Comparison of ENCODE assay signal across 16 cellular contexts in genomic region chr2:127672341-127673303, GRCh38. TPM values are rescaled to one million over a fixed set of nuclear protein-coding genes. Genes with fewer than 3 reads are reported as not detected.
DNase-seq lines count a peak whose midpoint lies in the region; ATAC-seq, FAIRE-seq and TF ChIP-seq lines count a peak whose summit lies in the region.
"Had no signal": no experiment of that assay in that cellular context is flagged by ENCODE, and none has a peak within 500 bp of the region (broad histone marks: within the 10 kb centered on the region; RNA-seq: fewer than 3 reads in every experiment).

No MANE protein-coding gene starts in this region.

- H3K27me3 ChIP-seq in K562 (ENCODE audit: control insufficient read depth in 2 of 2, insufficient read depth in 2 of 2, low read length in 2 of 2) = peaks cover 57 to 66% of the 10 kb centered on the region in 2 experiments
- no peaks in the 10 kb centered on the region for H3K27me3 ChIP-seq in left ventricle myocardium inferior (ENCODE audit: low read depth)
- H3K27me3 ChIP-seq in neuronal stem cell (ENCODE audit: control insufficient read depth in 3 of 3, insufficient read depth in 3 of 3, low read depth in 1 of 3, low read length in 3 of 3) = peaks cover 12 to 67% (median 45%) of the 10 kb centered on the region in 3 experiments
- H3K27me3 ChIP-seq in upper lobe of right lung = no peaks in the 10 kb centered on the region

- H3K9ac ChIP-seq in K562 (ENCODE audit: insufficient read depth in 1 of 2, low read depth in 2 of 2, low read length in 2 of 2) (no peak overlapping the region; a peak in 1 of 4 replicates), neuronal stem cell (ENCODE audit: low read depth, low read length, poor library complexity) (no peak overlapping the region)

- in situ Hi-C loops in K562 (cut with MboI) = no loop called here

- H2AFZ ChIP-seq in K562 (ENCODE audit: low read depth, low read length) (no peak overlapping the region), neuronal stem cell (ENCODE audit: low read length) (no peak overlapping the region)

- TF ChIP-seq RAD21 in K562 (CRISPR knock-in tag; conservative IDR thresholded peaks at IDR 0.05 in 1 of 2, IDR thresholded peaks at IDR 0.05 in 1 of 2) = no peak

- no TSS peak for BruUV-seq in K562 (replicated peaks; lab: Mats Ljungman, UMichigan)

- H3K79me2 ChIP-seq in K562 (ENCODE audit: control insufficient read depth, insufficient read depth, low read length) = no peaks in the 10 kb centered on the region

- no peak overlapping the region for H4K91ac ChIP-seq in neuronal stem cell (ENCODE audit: low read depth, low read length, poor library complexity)

- TF ChIP-seq CTCF in K562 (IDR thresholded peaks at IDR 0.05 in 2 of 3, conservative IDR thresholded peaks at IDR 0.05 in 1 of 3; ENCODE audit: insufficient read depth in 2 of 3, low read depth in 1 of 3, low read length in 3 of 3) = no peak
- TF ChIP-seq CTCF in left ventricle myocardium inferior (IDR thresholded peaks at IDR 0.05; ENCODE audit: borderline replicate concordance) = no peak
- no peak for TF ChIP-seq CTCF in upper lobe of right lung (IDR thresholded peaks at IDR 0.05)

- peak; percentile 26; the same call in 2 of the 3 replicates for ATAC-seq in K562
- ATAC-seq in upper lobe of right lung = peak; percentile 50
- ATAC-seq in HG02973 (IDR thresholded peaks at IDR 0.05; ENCODE audit: unreplicated experiment) = no peak
- ATAC-seq: naive thymus-derived CD8-positive, alpha-beta T cell; WTC11 had no signal

- H3K14ac ChIP-seq in neuronal stem cell (ENCODE audit: low read length) = peak overlapping the region; percentile 43

- H2BK5ac ChIP-seq in neuronal stem cell (ENCODE audit: low read length) = no peak overlapping the region

- intact Hi-C loops in K562 (cut with micrococcal nuclease) = no loop called here
- intact Hi-C loops in left ventricle myocardium inferior (cut with micrococcal nuclease) = no loop called here
- intact Hi-C loops in upper lobe of right lung (cut with DNase I) = no loop called here

- no peak overlapping the region for H4K8ac ChIP-seq in neuronal stem cell (ENCODE audit: low read depth, low read length)

- H3K4me2 ChIP-seq in K562 (ENCODE audit: insufficient read depth, low read length) (no peak overlapping the region), neuronal stem cell (ENCODE audit: insufficient read depth, low read length, poor library complexity, severe bottlenecking) (no peak overlapping the region)

- H4K20me1 ChIP-seq in K562 (replicated peaks; ENCODE audit: control insufficient read depth, insufficient read depth, low read length) = 0 out of 2 replicates have a peak, but pooled peaks cover 7% of the 10 kb centered on the region

- FAIRE-seq in K562 (lab: Jason Lieb, UNC) = no peak

- H3K79me1 ChIP-seq in neuronal stem cell (ENCODE audit: low read depth, low read length) = peaks cover 2% of the 10 kb centered on the region

- H3K4me1 ChIP-seq in K562 (replicated peaks in 1 of 2; ENCODE audit: control insufficient read depth in 2 of 2, insufficient read depth in 2 of 2, low read length in 2 of 2) (peaks cover 0 to 17% of the 10 kb centered on the region in 2 experiments; a peak in 2 of 5 replicates), left ventricle myocardium inferior (peaks cover 95% of the 10 kb centered on the region), neuronal stem cell (ENCODE audit: control insufficient read depth in 2 of 2, insufficient read depth in 1 of 2, low read depth in 1 of 2, low read length in 2 of 2) (peaks cover 2 to 4% of the 10 kb centered on the region in 2 donors), upper lobe of right lung (peaks cover 29% of the 10 kb centered on the region)
- H3K4me1 ChIP-seq: HAP-1 had no signal

- H3K23ac ChIP-seq in neuronal stem cell (ENCODE audit: low read depth, low read length, poor library complexity) = peak overlapping the region; percentile 48

- CTCF ChIA-PET in K562 (lab: Yijun Ruan, JAX; ENCODE audit: low intra/inter-chr PET ratio) = no interaction called here

- TF ChIP-seq EP300 in K562 (IDR thresholded peaks at IDR 0.05; ENCODE audit: low read length) = no peak

- H3K4ac ChIP-seq in neuronal stem cell (ENCODE audit: low read length) = no peak overlapping the region

- no peak overlapping the region for H3K27ac ChIP-seq in K562 (ENCODE audit: extremely low read depth, low read depth, low read length)
- H3K27ac ChIP-seq in left ventricle myocardium inferior (replicated peaks) = peak overlapping the region; percentile 99
- no peak overlapping the region for H3K27ac ChIP-seq in neuronal stem cell (replicated peaks; ENCODE audit: low read length)
- peak overlapping the region; percentile 86 for H3K27ac ChIP-seq in upper lobe of right lung
- H3K27ac ChIP-seq: epithelial cell of prostate had no signal

- H2BK120ac ChIP-seq in neuronal stem cell (ENCODE audit: low read depth, low read length) = no peak overlapping the region

- no peak for DNase-seq in K562 (ENCODE audit: extremely low read depth in 1 of 4, low spot score in 3 of 4)
- no peak for DNase-seq in left ventricle myocardium inferior
- DNase-seq in neuronal stem cell (ENCODE audit: low spot score) = no peak
- no peak for DNase-seq in upper lobe of right lung
- no peak for DNase-seq in HCEC 1CT
- no peak for DNase-seq in COLO668 (lab: John Stamatoyannopoulos, UW; ENCODE audit: unreplicated experiment)
- DNase-seq: activated T-cell treated with anti-CD3 and anti-CD28 coated beads, Interleukin-2, amount 50 U/mL, for 1 hour; Calu3; naive thymus-derived CD8-positive, alpha-beta T cell; NCI-H1436; NCI-H69; SHP77 treated with DMSO at 0.1 percent for 48 hours had no signal

- H3K36me3 ChIP-seq in K562 (ENCODE audit: control insufficient read depth, insufficient read depth, low read length) (no peaks in the 10 kb centered on the region), left ventricle myocardium inferior (peaks cover 22% of the 10 kb centered on the region), neuronal stem cell (replicated peaks in 1 of 2; ENCODE audit: control insufficient read depth in 2 of 2, insufficient read depth in 2 of 2, low read length in 2 of 2) (no peaks in the 10 kb centered on the region), upper lobe of right lung (no peaks in the 10 kb centered on the region)
- H3K36me3 ChIP-seq: HAP-1 had no signal

- H2AK5ac ChIP-seq in neuronal stem cell (ENCODE audit: low read depth, low read length) = peak overlapping the region; percentile 30

- peaks cover 3% of the 10 kb centered on the region for H3K9me1 ChIP-seq in K562 (ENCODE audit: control insufficient read depth, insufficient read depth, low read length)

- no peak overlapping the region for H3K18ac ChIP-seq in neuronal stem cell (ENCODE audit: low read length)

- H2BK12ac ChIP-seq in neuronal stem cell (ENCODE audit: low read length) = peak overlapping the region; percentile 33

- POLR2A ChIA-PET in K562 (lab: Yijun Ruan, JAX) = no interaction called here

- no peaks in the 10 kb centered on the region for H3K9me3 ChIP-seq in K562 (replicated peaks; ENCODE audit: control insufficient read depth, insufficient read depth, low read depth, low read length)
- H3K9me3 ChIP-seq in left ventricle myocardium inferior (replicated peaks) = peaks cover 3% of the 10 kb centered on the region
- no peaks in the 10 kb centered on the region for H3K9me3 ChIP-seq in neuronal stem cell (replicated peaks in 1 of 2; ENCODE audit: control insufficient read depth in 2 of 2, insufficient read depth in 1 of 2, low read depth in 1 of 2, low read length in 2 of 2)
- H3K9me3 ChIP-seq in upper lobe of right lung = no peaks in the 10 kb centered on the region
- H3K9me3 ChIP-seq: HAP-1 had no signal

- TF ChIP-seq POLR2A in K562 (conservative IDR thresholded peaks at IDR 0.05) = no peak

- WGBS in K562 (ENCODE audit: insufficient coverage, low coverage, missing lambda C conversion rate) = 1% methylated on average over 19 of the region's 21 CpGs
- no CpG with 5 or more reads among the region's 21 CpGs for WGBS in neuronal stem cell (ENCODE audit: extremely low coverage in 2 of 2, insufficient read length in 2 of 2, insufficient replicate concordance in 1 of 2), 2 donors

- no peak overlapping the region for H2BK15ac ChIP-seq in neuronal stem cell (ENCODE audit: low read length)

- H3K4me3 ChIP-seq in K562 = no peak overlapping the region
- peak overlapping the region; percentile 94 for H3K4me3 ChIP-seq in left ventricle myocardium inferior
- no peak overlapping the region for H3K4me3 ChIP-seq in neuronal stem cell (ENCODE audit: low read length in 2 of 2)
- peak overlapping the region; percentile 72 for H3K4me3 ChIP-seq in upper lobe of right lung
- H3K4me3 ChIP-seq: HAP-1 had no signal

RNA-seq across cellular contexts. Expression of gene LIMS2, which starts 2.7 kb away (rescaled TPM):
- not detected in 2 replicates for total RNA-seq in K562 (2011; cell fraction: chromatin; rRNA removed; ENCODE audit: low replicate concordance)
- total RNA-seq in K562 (2011; cell fraction: nucleolus; rRNA removed) = not detected in 2 replicates
- not detected in 2 replicates for total RNA-seq in K562 (2011; cell fraction: nucleoplasm; rRNA removed)
- not detected in 2 replicates for total RNA-seq in K562 (2014; rRNA removed)
- not detected in 2 replicates for total RNA-seq in K562 (2014; rRNA removed; fragmentation: Illumina TruSeq; extraction: Trizol)
- not detected in 2 replicates for total RNA-seq in K562 (2015; rRNA removed; fragmentation: Illumina TruSeq; extraction: Trizol)
- total RNA-seq in K562 (2021) = 0.11 and 0.22 TPM in 2 replicates
- 0.04 TPM in 1 of 2 replicates, not detected in the other for polyA plus RNA-seq in K562 (2011; rRNA removed)
- polyA plus RNA-seq in K562 (2011; cell fraction: cytosol; rRNA removed) = not detected in 2 replicates
- polyA plus RNA-seq in K562 (2011; cell fraction: nucleus; rRNA removed) = not detected in 2 replicates
- polyA plus RNA-seq in K562 (2012) = 0.08 TPM in 2 replicates
- polyA plus RNA-seq in K562 (2014; fragmentation: Illumina TruSeq; extraction: Trizol) = not detected in 2 replicates
- not detected for polyA plus RNA-seq in K562 (2014; fragmentation: Nextera tagmentation; extraction: Ambion mirVana)
- not detected in 2 replicates for polyA plus RNA-seq in K562 (2014; rRNA removed)
- polyA minus RNA-seq in K562 (2011; rRNA and poly(A)+ RNA removed) = not detected in 2 replicates
- not detected in 2 replicates for polyA minus RNA-seq in K562 (2011; cell fraction: cytosol; rRNA and poly(A)+ RNA removed)
- not detected in 2 replicates for polyA minus RNA-seq in K562 (2011; cell fraction: nucleus; rRNA and poly(A)+ RNA removed)
- total RNA-seq in left ventricle myocardium inferior = 173 TPM
- polyA plus RNA-seq in neuronal stem cell (2013, experiment 1 of 2) = 2.1 TPM
- polyA plus RNA-seq in neuronal stem cell (2013, experiment 2 of 2) = 1.6 TPM
- total RNA-seq in upper lobe of right lung = 161 TPM

RNA-seq across cellular contexts. Expression of gene GPR17, which starts 26.7 kb away (rescaled TPM):
- total RNA-seq in K562 (2011; cell fraction: chromatin; rRNA removed; ENCODE audit: low replicate concordance) = not detected in 2 replicates
- not detected in 2 replicates for total RNA-seq in K562 (2011; cell fraction: nucleolus; rRNA removed)
- not detected in 2 replicates for total RNA-seq in K562 (2011; cell fraction: nucleoplasm; rRNA removed)
- total RNA-seq in K562 (2014; rRNA removed) = not detected in 2 replicates
- total RNA-seq in K562 (2014; rRNA removed; fragmentation: Illumina TruSeq; extraction: Trizol) = not detected in 2 replicates
- total RNA-seq in K562 (2015; rRNA removed; fragmentation: Illumina TruSeq; extraction: Trizol) = not detected in 2 replicates
- not detected in 2 replicates for total RNA-seq in K562 (2021)
- polyA plus RNA-seq in K562 (2011; rRNA removed) = not detected in 2 replicates
- not detected in 2 replicates for polyA plus RNA-seq in K562 (2011; cell fraction: cytosol; rRNA removed)
- not detected in 2 replicates for polyA plus RNA-seq in K562 (2011; cell fraction: nucleus; rRNA removed)
- not detected in 2 replicates for polyA plus RNA-seq in K562 (2012)
- not detected in 2 replicates for polyA plus RNA-seq in K562 (2014; fragmentation: Illumina TruSeq; extraction: Trizol)
- polyA plus RNA-seq in K562 (2014; fragmentation: Nextera tagmentation; extraction: Ambion mirVana) = not detected
- polyA plus RNA-seq in K562 (2014; rRNA removed) = not detected in 2 replicates
- polyA minus RNA-seq in K562 (2011; rRNA and poly(A)+ RNA removed) = not detected in 2 replicates
- polyA minus RNA-seq in K562 (2011; cell fraction: cytosol; rRNA and poly(A)+ RNA removed) = not detected in 2 replicates
- not detected in 2 replicates for polyA minus RNA-seq in K562 (2011; cell fraction: nucleus; rRNA and poly(A)+ RNA removed)
- 0.16 TPM for total RNA-seq in left ventricle myocardium inferior
- polyA plus RNA-seq in neuronal stem cell (2013, experiment 1 of 2) = 0.06 TPM
- 0.04 TPM for polyA plus RNA-seq in neuronal stem cell (2013, experiment 2 of 2)
- 0.49 TPM for total RNA-seq in upper lobe of right lung
- total RNA-seq: Calu3; naive thymus-derived CD8-positive, alpha-beta T cell; WTC11 had no signal
- polyA plus RNA-seq: naive thymus-derived CD8-positive, alpha-beta T cell had no signal

RNA-seq across cellular contexts. Expression of gene SFT2D3, which starts 28.7 kb away (rescaled TPM):
- 11.0 and 11.3 TPM in 2 replicates for total RNA-seq in K562 (2011; cell fraction: chromatin; rRNA removed; ENCODE audit: low replicate concordance)
- total RNA-seq in K562 (2011; cell fraction: nucleolus; rRNA removed) = 15.0 and 17.7 TPM in 2 replicates
- total RNA-seq in K562 (2011; cell fraction: nucleoplasm; rRNA removed) = 14.9 and 19.2 TPM in 2 replicates
- total RNA-seq in K562 (2014; rRNA removed) (8.9 and 12.1 TPM in 2 replicates), K562 (2014; rRNA removed; fragmentation: Illumina TruSeq; extraction: Trizol) (7.7 and 9.1 TPM in 2 replicates), K562 (2015; rRNA removed; fragmentation: Illumina TruSeq; extraction: Trizol) (6.3 and 7.5 TPM in 2 replicates), K562 (2021) (8.8 and 9.9 TPM in 2 replicates), left ventricle myocardium inferior (2.9 TPM), upper lobe of right lung (7.7 TPM)
- polyA plus RNA-seq in K562 (2011; rRNA removed) (9.1 and 9.2 TPM in 2 replicates), K562 (2014; fragmentation: Illumina TruSeq; extraction: Trizol) (7.7 and 8.9 TPM in 2 replicates), K562 (2014; fragmentation: Nextera tagmentation; extraction: Ambion mirVana) (not detected), K562 (2014; rRNA removed) (9.6 and 11.6 TPM in 2 replicates)
- 9.0 and 10.1 TPM in 2 replicates for polyA plus RNA-seq in K562 (2011; cell fraction: cytosol; rRNA removed)
- 4.7 and 5.3 TPM in 2 replicates for polyA plus RNA-seq in K562 (2011; cell fraction: nucleus; rRNA removed)
- 0.12 TPM in 1 of 2 replicates, not detected in the other for polyA plus RNA-seq in K562 (2012)
- polyA minus RNA-seq in K562 (2011; rRNA and poly(A)+ RNA removed) = 7.0 and 7.3 TPM in 2 replicates
- 3.8 and 4.8 TPM in 2 replicates for polyA minus RNA-seq in K562 (2011; cell fraction: cytosol; rRNA and poly(A)+ RNA removed)
- polyA minus RNA-seq in K562 (2011; cell fraction: nucleus; rRNA and poly(A)+ RNA removed) = 7.0 and 9.7 TPM in 2 replicates
- polyA plus RNA-seq in neuronal stem cell (2013, experiment 1 of 2) = 20.6 TPM
- 22.3 TPM for polyA plus RNA-seq in neuronal stem cell (2013, experiment 2 of 2)

Comparison
In these comparisons a context has a peak if more than half of its experiments do, and no peak if none do; other contexts are left out.
1. H3K27ac ChIP-seq: peak in left ventricle myocardium inferior (single experiment) and upper lobe of right lung (single experiment); none in K562 (single experiment) and neuronal stem cell (single experiment).
2. H3K4me3 ChIP-seq: peak in left ventricle myocardium inferior (single experiment) and upper lobe of right lung (single experiment); none in K562 (single experiment) and neuronal stem cell (0 of 2).
3. RNA of gene LIMS2, which starts 2.7 kb away (total RNA-seq): 173 TPM in left ventricle myocardium inferior (single experiment) and 161 TPM in upper lobe of right lung (single experiment); 0.11 to 0.22 TPM in K562; every median in the first group is over 100 times any median in the second.